Comparison of ENCODE assay signal across 30 cellular contexts in genomic region chr6:140354296-140354695, GRCh38.
"Had no signal": no experiment of that assay in that cellular context is flagged by ENCODE, and none has a peak within 500 bp of the region (broad histone marks: within the 10 kb centered on the region; RNA-seq: fewer than 3 reads in every experiment).

No MANE protein-coding gene starts in this region.

- H3K36me3 ChIP-seq: adrenal gland, ascending aorta, brain microvascular endothelial cell, breast epithelium, cardiac muscle cell had no signal

- H3K4me1 ChIP-seq: adrenal gland, ascending aorta, body of pancreas, breast epithelium had no signal

- H3K27ac ChIP-seq: adrenal gland, ascending aorta, body of pancreas, brain microvascular endothelial cell, breast epithelium, cardiac muscle cell had no signal

- DNase-seq: activated effector memory CD4-positive, alpha-beta T cell treated with anti-CD3 and anti-CD28 coated beads, Interleukin-2, amount 50 U/mL, for 16 hours; activated effector memory CD4-positive, alpha-beta T cell treated with Interleukin-2 at 50 U/mL for 16 hours; activated gamma-delta T cell; activated gamma-delta T cell treated with Interleukin-2 at 50 U/mL for 16 hours; activated naive CD4-positive, alpha-beta T cell; activated naive CD4-positive, alpha-beta T cell treated with anti-CD3 and anti-CD28 coated beads for 36 hours; activated naive CD4-positive, alpha-beta T cell treated with anti-CD3 and anti-CD28 coated beads, Interleukin-2, amount 10 ng/mL, durations not matched to agents 7 days and 5 days; activated naive CD4-positive, alpha-beta T cell treated with anti-CD3 and anti-CD28 coated beads, Interleukin-2, amount 50 U/mL, for 16 hours; activated naive CD4-positive, alpha-beta T cell treated with Interleukin-2 at 50 U/mL for 16 hours; activated naive CD8-positive, alpha-beta T cell treated with anti-CD3 and anti-CD28 coated beads for 36 hours; activated naive CD8-positive, alpha-beta T cell treated with anti-CD3 and anti-CD28 coated beads, Interleukin-2, amount 10 ng/mL, durations not matched to agents 7 days and 5 days; activated naive CD8-positive, alpha-beta T cell treated with anti-CD3 and anti-CD28 coated beads, Interleukin-2, amount 50 U/mL, for 24 hours; activated T-cell treated with anti-CD3 and anti-CD28 coated beads, Interleukin-2, amount 50 U/mL, for 1 hour; activated T-cell treated with anti-CD3 and anti-CD28 coated beads, Interleukin-2, amount 50 U/mL, for 24 hours; activated T-cell treated with anti-CD3 and anti-CD28 coated beads, Interleukin-2, amount 50 U/mL, for 4 hours; activated T-cell treated with anti-CD3 and anti-CD28 coated beads, Interleukin-2, amount 50 U/mL, for 48 hours; activated T-cell treated with anti-CD3 and anti-CD28 coated beads, Interleukin-2, amount 50 U/mL, for 72 hours; adrenal gland; amniotic stem cell; amygdala; anterior cingulate cortex; aorta; body of pancreas; brain microvascular endothelial cell; caudate nucleus; central memory CD4-positive, alpha-beta T cell; cerebellar nuclear complex had no signal

- H3K27me3 ChIP-seq: adrenal gland, ascending aorta, body of pancreas, brain microvascular endothelial cell, breast epithelium, cardiac muscle cell had no signal

- H3K9me3 ChIP-seq: adrenal gland, ascending aorta, body of pancreas, breast epithelium had no signal

- H3K4me3 ChIP-seq: adrenal gland, ascending aorta, body of pancreas, breast epithelium, cardiac muscle cell had no signal
